Comparison of ENCODE assay signal across 8 cellular contexts in the genomic region with DNA sequence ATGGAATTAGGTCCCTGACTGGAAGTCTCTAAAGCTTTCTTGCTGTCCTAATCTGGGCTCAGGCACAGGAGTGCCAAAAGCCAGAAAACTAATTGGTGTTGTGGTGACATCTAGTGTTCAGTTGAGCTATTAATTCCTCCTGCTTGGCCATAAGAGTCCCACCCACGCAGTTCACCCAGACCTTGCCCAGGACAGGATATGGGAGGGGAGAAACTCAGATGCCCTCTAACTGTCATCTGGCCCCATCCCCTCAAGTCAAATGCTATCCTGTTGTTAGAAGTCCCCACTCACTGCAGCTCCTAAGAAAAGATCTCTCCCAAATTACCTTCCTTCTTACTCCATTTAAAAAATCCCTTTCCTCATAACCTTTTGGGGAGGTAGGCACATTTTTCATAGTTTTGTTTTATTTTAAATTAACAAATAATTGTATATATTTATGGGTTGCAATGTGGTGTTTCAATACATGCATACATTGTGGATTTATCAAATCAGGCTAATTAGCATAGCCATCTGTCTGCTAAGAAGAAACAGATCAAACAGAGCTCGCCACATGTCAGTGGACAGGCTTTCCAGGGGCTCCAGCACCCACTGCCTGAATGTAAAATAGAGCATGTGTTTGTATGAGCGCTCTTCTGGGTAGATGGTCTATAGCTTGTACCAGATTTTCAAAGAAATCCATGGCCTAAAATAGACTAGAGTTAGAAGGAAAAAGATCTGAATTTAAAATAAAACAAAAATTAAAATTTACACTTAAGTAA.
DNase-seq lines count a peak whose midpoint lies in the region; ATAC-seq and TF ChIP-seq lines count a peak whose summit lies in the region.

No MANE protein-coding gene starts in this region.

- H3K4me3 Mint-ChIP-seq in CD4-positive, alpha-beta memory T cell, result no peak overlapping the region
- peak overlapping the region; percentile 11 for H3K4me3 Mint-ChIP-seq in T-helper 2 cell treated with Interferon-gamma antibody and Interleukin-4, amounts not matched to agents 5 μg/mL and 100 μg/mL, for 36 hours
- H3K4me3 Mint-ChIP-seq in chondrocyte (ENCODE audit: unreplicated experiment), result no peak overlapping the region
- no peak overlapping the region for H3K4me3 Mint-ChIP-seq in stimulated activated effector memory CD8-positive, alpha-beta T cell treated with anti-CD3 and anti-CD28 coated beads, Interleukin-12 subunit alpha, Interleukin-12 subunit beta, amount 100 ng/mL, for 72 hours

- intact Hi-C loops in CD4-positive, alpha-beta memory T cell (cut with micrococcal nuclease), result loop anchor here (1.0 to 2.0 kb wide), 3 partner anchors 19 to 207 kb away; no protein-coding TSS in a partner anchor
- intact Hi-C loops in right lobe of liver (cut with DNase I), result no loop called here

- peaks cover 38% of the 10 kb centered on the region for H3K4me1 ChIP-seq in CD4-positive, alpha-beta memory T cell (ENCODE audit: insufficient read depth, low read length)
- H3K4me1 ChIP-seq in right lobe of liver, result peaks cover 0 to 7% (median 0%) of the 10 kb centered on the region in 4 donors

- DNase-seq in CD4-positive, alpha-beta memory T cell, result peak in 4 of 5 donors; percentile 51 to 57 (median 54)
- peak; percentile 59 to 90 for DNase-seq in NCI-H2081 (lab: John Stamatoyannopoulos, UW)
- peak; percentile 60 for DNase-seq in T-helper 2 cell treated with Interferon-gamma antibody and Interleukin-4, amounts not matched to agents 5 μg/mL and 100 μg/mL, for 36 hours (ENCODE audit: low spot score)
- no peak for DNase-seq in chondrocyte (ENCODE audit: low spot score)
- DNase-seq in right lobe of liver, result peak; percentile 68 to 74 (median 70)
- peak; percentile 25 to 67 for DNase-seq in stimulated activated effector memory CD8-positive, alpha-beta T cell treated with anti-CD3 and anti-CD28 coated beads, Interleukin-12 subunit alpha, Interleukin-12 subunit beta, amount 100 ng/mL, for 72 hours (ENCODE audit: low spot score in 2 of 2)

- no peak for TF ChIP-seq POLR2A in right lobe of liver (IDR thresholded peaks at IDR 0.05)

- H3K4me1 Mint-ChIP-seq in CD4-positive, alpha-beta memory T cell, result peaks cover 31 to 56% (median 39%) of the 10 kb centered on the region in 4 donors
- peaks cover 44% of the 10 kb centered on the region for H3K4me1 Mint-ChIP-seq in T-helper 2 cell treated with Interferon-gamma antibody and Interleukin-4, amounts not matched to agents 5 μg/mL and 100 μg/mL, for 36 hours (ENCODE audit: low read depth)
- H3K4me1 Mint-ChIP-seq in chondrocyte (ENCODE audit: low read depth), result peaks cover 37% of the 10 kb centered on the region
- H3K4me1 Mint-ChIP-seq in stimulated activated effector memory CD8-positive, alpha-beta T cell treated with anti-CD3 and anti-CD28 coated beads, Interleukin-12 subunit alpha, Interleukin-12 subunit beta, amount 100 ng/mL, for 72 hours, result peaks cover 55% of the 10 kb centered on the region

- WGBS in right lobe of liver (ENCODE audit: insufficient coverage, low coverage, low lambda C conversion rate, missing lambda C conversion rate), result 63% methylated on average over 3 of the region's 3 CpGs

- TF ChIP-seq CTCF in chondrocyte (IDR thresholded peaks at IDR 0.05) (peak; percentile 88), right lobe of liver (IDR thresholded peaks at IDR 0.05) (peak; percentile 68 to 89 (median 73))

- H3K36me3 Mint-ChIP-seq in CD4-positive, alpha-beta memory T cell, result peaks cover 0 to 12% of the 10 kb centered on the region in 2 donors
- no peaks in the 10 kb centered on the region for H3K36me3 Mint-ChIP-seq in T-helper 2 cell treated with Interferon-gamma antibody and Interleukin-4, amounts not matched to agents 5 μg/mL and 100 μg/mL, for 36 hours (ENCODE audit: low read depth)
- H3K36me3 Mint-ChIP-seq in chondrocyte (ENCODE audit: low read depth), result no peaks in the 10 kb centered on the region
- H3K36me3 Mint-ChIP-seq in stimulated activated effector memory CD8-positive, alpha-beta T cell treated with anti-CD3 and anti-CD28 coated beads, Interleukin-12 subunit alpha, Interleukin-12 subunit beta, amount 100 ng/mL, for 72 hours, result peaks cover 8% of the 10 kb centered on the region

- H3K9me3 Mint-ChIP-seq in CD4-positive, alpha-beta memory T cell, result no peaks in the 10 kb centered on the region
- H3K9me3 Mint-ChIP-seq in T-helper 2 cell treated with Interferon-gamma antibody and Interleukin-4, amounts not matched to agents 5 μg/mL and 100 μg/mL, for 36 hours, result no peaks in the 10 kb centered on the region
- H3K9me3 Mint-ChIP-seq in chondrocyte (ENCODE audit: low read depth), result no peaks in the 10 kb centered on the region
- H3K9me3 Mint-ChIP-seq in stimulated activated effector memory CD8-positive, alpha-beta T cell treated with anti-CD3 and anti-CD28 coated beads, Interleukin-12 subunit alpha, Interleukin-12 subunit beta, amount 100 ng/mL, for 72 hours, result no peaks in the 10 kb centered on the region

- no peak overlapping the region for H3K27ac ChIP-seq in CD4-positive, alpha-beta memory T cell (ENCODE audit: low read depth, low read length)
- H3K27ac ChIP-seq in right lobe of liver, result no peak overlapping the region

- no peak overlapping the region for H3K27ac Mint-ChIP-seq in CD4-positive, alpha-beta memory T cell
- no peak overlapping the region for H3K27ac Mint-ChIP-seq in T-helper 2 cell treated with Interferon-gamma antibody and Interleukin-4, amounts not matched to agents 5 μg/mL and 100 μg/mL, for 36 hours
- H3K27ac Mint-ChIP-seq in chondrocyte (ENCODE audit: unreplicated experiment), result no peak overlapping the region
- H3K27ac Mint-ChIP-seq in stimulated activated effector memory CD8-positive, alpha-beta T cell treated with anti-CD3 and anti-CD28 coated beads, Interleukin-12 subunit alpha, Interleukin-12 subunit beta, amount 100 ng/mL, for 72 hours, result no peak overlapping the region

- no peaks in the 10 kb centered on the region for H3K27me3 ChIP-seq in CD4-positive, alpha-beta memory T cell (ENCODE audit: insufficient read depth, low read length)
- no peaks in the 10 kb centered on the region for H3K27me3 ChIP-seq in right lobe of liver

- ATAC-seq in GM18909 (IDR thresholded peaks at IDR 0.05; ENCODE audit: poor library complexity, unreplicated experiment), result peak; percentile 83
- ATAC-seq in HG03095 (IDR thresholded peaks at IDR 0.05; ENCODE audit: unreplicated experiment), result peak; percentile 60
- peak; percentile 95 to 99 (median 98) for ATAC-seq in right lobe of liver
- peak; percentile 74 for ATAC-seq in stimulated activated effector memory CD8-positive, alpha-beta T cell treated with anti-CD3 and anti-CD28 coated beads, Interleukin-12 subunit alpha, Interleukin-12 subunit beta, amount 100 ng/mL, for 72 hours

- no peaks in the 10 kb centered on the region for H3K36me3 ChIP-seq in CD4-positive, alpha-beta memory T cell (ENCODE audit: insufficient read depth, low read length)
- H3K36me3 ChIP-seq in right lobe of liver, result no peaks in the 10 kb centered on the region

- H3K4me3 ChIP-seq in CD4-positive, alpha-beta memory T cell (ENCODE audit: low read length in 2 of 2), result no peak overlapping the region
- H3K4me3 ChIP-seq in right lobe of liver, result no peak overlapping the region

- no peaks in the 10 kb centered on the region for H3K27me3 Mint-ChIP-seq in CD4-positive, alpha-beta memory T cell
- H3K27me3 Mint-ChIP-seq in T-helper 2 cell treated with Interferon-gamma antibody and Interleukin-4, amounts not matched to agents 5 μg/mL and 100 μg/mL, for 36 hours (ENCODE audit: low read depth), result no peaks in the 10 kb centered on the region
- no peaks in the 10 kb centered on the region for H3K27me3 Mint-ChIP-seq in chondrocyte (ENCODE audit: low read depth)

- POLR2A ChIA-PET in CD4-positive, alpha-beta memory T cell (lab: Charles Lee; ENCODE audit: partially characterized antibody), result interaction anchor here (0.6 to 1.6 kb wide), 8 partner anchors 19 to 815 kb away, joined by 3 to 5 read pairs (median 4); partner anchors contain the start of genes CCDC146 and GSAP

- H3K9me3 ChIP-seq in CD4-positive, alpha-beta memory T cell (ENCODE audit: control insufficient read depth in 1 of 2, low read length in 2 of 2), result no peaks in the 10 kb centered on the region
- no peaks in the 10 kb centered on the region for H3K9me3 ChIP-seq in right lobe of liver

- CTCF ChIA-PET in CD4-positive, alpha-beta memory T cell (lab: Charles Lee; ENCODE audit: partially characterized antibody), result interaction anchor here (0.7 to 2.3 kb wide), 17 partner anchors 9 to 210 kb away, joined by 3 to 26 read pairs (median 5); partner anchors contain the start of gene CCDC146
